1 cellular context compared by ENCODE assay signal in genomic region chrX:155662297-155662696, GRCh38.
TF ChIP-seq lines count a peak whose summit lies in the region.

No MANE protein-coding gene starts in this region.

TF ChIP-seq in HepG2, 621 proteins besides CTCF, POLR2A, EP300 and RAD21:
- TF ChIP-seq IRX3 (CRISPR knock-in tag; IDR thresholded peaks at IDR 0.05; ENCODE audit: borderline replicate concordance, low read depth) (no peak), ZNF75D (CRISPR knock-in tag; IDR thresholded peaks at IDR 0.05; ENCODE audit: borderline replicate concordance) (no peak), ZBTB40 (IDR thresholded peaks at IDR 0.05) (no peak), ZBTB40 (CRISPR knock-in tag; IDR thresholded peaks at IDR 0.05) (no peak), SP5 (CRISPR knock-in tag; IDR thresholded peaks at IDR 0.05; ENCODE audit: borderline replicate concordance, low read depth) (no peak), STAG1 (CRISPR knock-in tag; IDR thresholded peaks at IDR 0.05) (peak; percentile 7; the same call in 1 of the 2 replicates), SMAD3 (CRISPR knock-in tag; IDR thresholded peaks at IDR 0.05) (no peak), GLI4 (CRISPR knock-in tag; IDR thresholded peaks at IDR 0.05; ENCODE audit: borderline replicate concordance) (no peak), ZNF224 (CRISPR knock-in tag; IDR thresholded peaks at IDR 0.05) (no peak), MLXIP (CRISPR knock-in tag; IDR thresholded peaks at IDR 0.05; ENCODE audit: borderline replicate concordance) (no peak)
